20 cellular contexts compared by ENCODE assay signal in genomic region chr19:45560038-45560437, GRCh38. TPM values are rescaled to one million over a fixed set of nuclear protein-coding genes. Genes with fewer than 3 reads are reported as not detected.
DNase-seq lines count a peak whose midpoint lies in the region; ATAC-seq, FAIRE-seq and TF ChIP-seq lines count a peak whose summit lies in the region.
"Had no signal": no experiment of that assay in that cellular context is flagged by ENCODE, and none has a peak within 500 bp of the region (broad histone marks: within the 10 kb centered on the region; RNA-seq: fewer than 3 reads in every experiment).

No MANE protein-coding gene starts in this region.

- H3K4ac ChIP-seq in H1 (replicated peaks; ENCODE audit: insufficient read length, low read depth, low read length), result peak overlapping the region; percentile 23

- H3K36me3 Mint-ChIP-seq in stimulated activated effector memory CD8-positive, alpha-beta T cell treated with anti-CD3 and anti-CD28 coated beads, Interleukin-12 subunit alpha, Interleukin-12 subunit beta, amount 100 ng/mL, for 72 hours, result peaks cover 6% of the 10 kb centered on the region
- H3K36me3 Mint-ChIP-seq in mesothelial cell of epicardium, result no peaks in the 10 kb centered on the region
- H3K36me3 Mint-ChIP-seq in activated T-helper 17 cell treated with anti-CD3 and anti-CD28 coated beads, Interleukin-2, amount 50 U/mL, for 72 hours (ENCODE audit: low read depth), result peaks cover 6% of the 10 kb centered on the region

- H3K14ac ChIP-seq in H1 (ENCODE audit: insufficient read length), result no peak overlapping the region

- WGBS in H1 (ENCODE audit: extremely low coverage in 1 of 2, insufficient coverage in 1 of 2, insufficient read length in 1 of 2, insufficient replicate concordance in 2 of 2, low coverage in 1 of 2, low lambda C conversion rate in 2 of 2, missing lambda C conversion rate in 1 of 2), 2 experiments, result 91% methylated on average over 5 of the region's 5 CpGs; no CpG with 5 or more reads in 1 of the 2 experiments

- peak overlapping the region; percentile 56 for H3K27ac Mint-ChIP-seq in stimulated activated effector memory CD8-positive, alpha-beta T cell treated with anti-CD3 and anti-CD28 coated beads, Interleukin-12 subunit alpha, Interleukin-12 subunit beta, amount 100 ng/mL, for 72 hours
- no peak overlapping the region for H3K27ac Mint-ChIP-seq in mesothelial cell of epicardium
- no peak overlapping the region for H3K27ac Mint-ChIP-seq in activated T-helper 17 cell treated with anti-CD3 and anti-CD28 coated beads, Interleukin-2, amount 50 U/mL, for 72 hours

- no peak overlapping the region for H3K4me3 Mint-ChIP-seq in stimulated activated effector memory CD8-positive, alpha-beta T cell treated with anti-CD3 and anti-CD28 coated beads, Interleukin-12 subunit alpha, Interleukin-12 subunit beta, amount 100 ng/mL, for 72 hours
- no peak overlapping the region for H3K4me3 Mint-ChIP-seq in mesothelial cell of epicardium
- no peak overlapping the region for H3K4me3 Mint-ChIP-seq in activated T-helper 17 cell treated with anti-CD3 and anti-CD28 coated beads, Interleukin-2, amount 50 U/mL, for 72 hours
- H3K4me3 Mint-ChIP-seq: CD14-positive monocyte had no signal

- H4K91ac ChIP-seq in H1 (replicated peaks; ENCODE audit: insufficient read length, low read length), result no peak overlapping the region

- no peaks in the 10 kb centered on the region; the same call in 1 of the 2 replicates for H3K79me1 ChIP-seq in H1 (ENCODE audit: low read depth, low read length)

- no peak for FAIRE-seq in H1 (lab: Jason Lieb, UNC)

- peak overlapping the region; percentile 50; the same call in 1 of the 2 replicates for H2BK12ac ChIP-seq in H1 (ENCODE audit: low read depth, low read length)

- ATAC-seq in stimulated activated effector memory CD8-positive, alpha-beta T cell treated with anti-CD3 and anti-CD28 coated beads, Interleukin-12 subunit alpha, Interleukin-12 subunit beta, amount 100 ng/mL, for 72 hours, result no peak
- no peak for ATAC-seq in HG02759 (IDR thresholded peaks at IDR 0.05; ENCODE audit: unreplicated experiment)
- no peak for ATAC-seq in activated T-helper 17 cell treated with anti-CD3 and anti-CD28 coated beads, Interleukin-2, amount 50 U/mL, for 72 hours (replicated peaks)

- peaks cover 0 to 3% of the 10 kb centered on the region in 2 experiments for H4K20me1 ChIP-seq in H1 (replicated peaks in 1 of 2; ENCODE audit: control insufficient read depth in 1 of 2, insufficient read depth in 2 of 2, low read length in 2 of 2)

- H3K4me1 Mint-ChIP-seq in stimulated activated effector memory CD8-positive, alpha-beta T cell treated with anti-CD3 and anti-CD28 coated beads, Interleukin-12 subunit alpha, Interleukin-12 subunit beta, amount 100 ng/mL, for 72 hours, result peaks cover 25% of the 10 kb centered on the region
- peaks cover 3% of the 10 kb centered on the region for H3K4me1 Mint-ChIP-seq in mesothelial cell of epicardium
- peaks cover 4% of the 10 kb centered on the region for H3K4me1 Mint-ChIP-seq in activated T-helper 17 cell treated with anti-CD3 and anti-CD28 coated beads, Interleukin-2, amount 50 U/mL, for 72 hours

- H3K27ac ChIP-seq in left ventricle myocardium inferior (replicated peaks) (peak overlapping the region; percentile 69), right atrium auricular region (peak overlapping the region in 1 of 2 donors; percentile 54), RWPE1 (peak overlapping the region; percentile 9; the same call in 1 of the 2 replicates), H1 (ENCODE audit: low read depth, low read length) (no peak overlapping the region)

- H3K23me2 ChIP-seq in H1 (ENCODE audit: low read depth, low read length), result no peaks in the 10 kb centered on the region

- 0 out of 2 replicates have a peak overlapping the region, but pooled peaks have one; percentile 8 for H2BK15ac ChIP-seq in H1 (ENCODE audit: low read length)

- no peak overlapping the region for H2AFZ ChIP-seq in H1 (ENCODE audit: low read length)

- TF ChIP-seq POLR2A in H1 (IDR thresholded peaks at IDR 0.05; ENCODE audit: control extremely low read depth in 1 of 2, low read depth in 2 of 2, low read length in 2 of 2), result no peak

- H2BK20ac ChIP-seq in H1 (ENCODE audit: low read length), result no peak overlapping the region

- no peak for TF ChIP-seq RAD21 in H1 (IDR thresholded peaks at IDR 0.05 in 1 of 2, conservative IDR thresholded peaks at IDR 0.05 in 1 of 2; ENCODE audit: low read depth in 2 of 2, low read length in 2 of 2)

- POLR2A ChIA-PET in RWPE1 (lab: Yijun Ruan, JAX; ENCODE audit: low non-redundant PET), result no interaction called here
- POLR2A ChIA-PET in H1 (lab: Charles Lee; ENCODE audit: partially characterized antibody), result interaction anchor here (1.3 kb wide), 1 partner anchor 31 kb away, joined by 4 read pairs; no protein-coding TSS in a partner anchor

- H3K9me3 ChIP-seq in left ventricle myocardium inferior (replicated peaks), result no peaks in the 10 kb centered on the region
- H3K9me3 ChIP-seq in right atrium auricular region, result no peaks in the 10 kb centered on the region
- H3K9me3 ChIP-seq in H1 (ENCODE audit: insufficient read depth in 2 of 2, low read depth in 1 of 2, low read length in 1 of 2), result no peaks in the 10 kb centered on the region

- 0 out of 2 replicates have a peak overlapping the region, but pooled peaks have one; percentile 10 for H2BK5ac ChIP-seq in H1 (ENCODE audit: low read depth, low read length)

- H3K23ac ChIP-seq in H1 (ENCODE audit: insufficient read length), result no peak overlapping the region

- H3K27me3 Mint-ChIP-seq in mesothelial cell of epicardium (ENCODE audit: low read depth), result no peaks in the 10 kb centered on the region
- H3K27me3 Mint-ChIP-seq in activated T-helper 17 cell treated with anti-CD3 and anti-CD28 coated beads, Interleukin-2, amount 50 U/mL, for 72 hours, result no peaks in the 10 kb centered on the region

- no peak overlapping the region for H3K56ac ChIP-seq in H1 (replicated peaks; ENCODE audit: insufficient read length, low read depth, low read length)

- no peaks in the 10 kb centered on the region for H3K9me3 Mint-ChIP-seq in stimulated activated effector memory CD8-positive, alpha-beta T cell treated with anti-CD3 and anti-CD28 coated beads, Interleukin-12 subunit alpha, Interleukin-12 subunit beta, amount 100 ng/mL, for 72 hours
- no peaks in the 10 kb centered on the region for H3K9me3 Mint-ChIP-seq in mesothelial cell of epicardium
- H3K9me3 Mint-ChIP-seq in activated T-helper 17 cell treated with anti-CD3 and anti-CD28 coated beads, Interleukin-2, amount 50 U/mL, for 72 hours, result no peaks in the 10 kb centered on the region

- H3K18ac ChIP-seq in H1 (ENCODE audit: extremely low read depth, low read length), result no peak overlapping the region

- H3K4me2 ChIP-seq in H1 (ENCODE audit: insufficient read depth in 1 of 2, low read depth in 2 of 2, low read length in 2 of 2), result no peak overlapping the region

- H3K4me3 ChIP-seq in left ventricle myocardium inferior (no peak overlapping the region), right atrium auricular region (no peak overlapping the region), H1 (ENCODE audit: extremely low read depth in 1 of 4, insufficient read depth in 2 of 4, low read depth in 3 of 4, low read length in 4 of 4) (no peak overlapping the region)

- intact Hi-C loops in left ventricle myocardium inferior (cut with micrococcal nuclease), result no loop called here

- H2AK5ac ChIP-seq in H1 (ENCODE audit: low read depth, low read length), result no peak overlapping the region

- no peaks in the 10 kb centered on the region for H3K36me3 ChIP-seq in left ventricle myocardium inferior
- H3K36me3 ChIP-seq in right atrium auricular region, result no peaks in the 10 kb centered on the region
- H3K36me3 ChIP-seq in H1 (ENCODE audit: control insufficient read depth in 2 of 4, insufficient read depth in 4 of 4, low read length in 3 of 4), result no peaks in the 10 kb centered on the region

- TF ChIP-seq CTCF in left ventricle myocardium inferior (IDR thresholded peaks at IDR 0.05; ENCODE audit: borderline replicate concordance), result no peak
- TF ChIP-seq CTCF in right atrium auricular region (IDR thresholded peaks at IDR 0.05), result no peak
- TF ChIP-seq CTCF in RWPE1 (conservative IDR thresholded peaks at IDR 0.05; ENCODE audit: low read depth), result no peak
- no peak for TF ChIP-seq CTCF in H1 (IDR thresholded peaks at IDR 0.05; ENCODE audit: control extremely low read depth in 1 of 3, insufficient read depth in 1 of 3, low read depth in 1 of 3, low read length in 3 of 3)
- no peak for TF ChIP-seq CTCF in mesothelial cell of epicardium (IDR thresholded peaks at IDR 0.05; ENCODE audit: unreplicated experiment)

- TF ChIP-seq EP300 in H1 (IDR thresholded peaks at IDR 0.05; ENCODE audit: borderline replicate concordance in 1 of 2, low read depth in 2 of 2, low read length in 2 of 2), result no peak

- H4K5ac ChIP-seq in H1 (ENCODE audit: insufficient read length, low read depth, low read length), result no peak overlapping the region

- H3K4me1 ChIP-seq in left ventricle myocardium inferior (peaks cover 61% of the 10 kb centered on the region), right atrium auricular region (peaks cover 0 to 18% of the 10 kb centered on the region in 2 donors), H1 (replicated peaks in 1 of 4; ENCODE audit: control insufficient read depth in 3 of 4, insufficient read depth in 4 of 4, low read length in 3 of 4) (peaks cover 4 to 5% (median 4%) of the 10 kb centered on the region in 4 experiments)

- H4K8ac ChIP-seq in H1 (ENCODE audit: extremely low read depth, insufficient read depth, low read length), result no peak overlapping the region

- H2BK120ac ChIP-seq in H1 (replicated peaks; ENCODE audit: low read depth, low read length), result no peak overlapping the region

- DNase-seq in left ventricle myocardium inferior (no peak), right atrium auricular region (ENCODE audit: low spot score) (no peak), RWPE1 (ENCODE audit: low spot score) (no peak), H1 (ENCODE audit: low read depth in 1 of 2, low spot score in 2 of 2) (no peak), mesothelial cell of epicardium (ENCODE audit: low spot score in 2 of 2, unreplicated experiment in 2 of 2) (no peak)
- DNase-seq in stimulated activated effector memory CD8-positive, alpha-beta T cell treated with anti-CD3 and anti-CD28 coated beads, Interleukin-12 subunit alpha, Interleukin-12 subunit beta, amount 100 ng/mL, for 72 hours (ENCODE audit: low spot score in 2 of 2), result no peak
- DNase-seq: ACHN; AML-193; DMS79; HCEC 1CT; MV-4-11; NCI-H1417; NCI-H187 treated with DMSO at 0.1 percent for 48 hours; NCI-H69; NK-92 treated with Interleukin-12 subunit alpha and Interleukin-12 subunit beta, amount 100 ng/mL, for 24 hours; OCI-M1 had no signal

- H3K9ac ChIP-seq in H1 (replicated peaks in 1 of 4; ENCODE audit: extremely low read depth in 1 of 4, low read depth in 3 of 4, low read length in 3 of 4), result no peak overlapping the region

- no peaks in the 10 kb centered on the region for H3K27me3 ChIP-seq in left ventricle myocardium inferior (ENCODE audit: low read depth)
- no peaks in the 10 kb centered on the region for H3K27me3 ChIP-seq in right atrium auricular region
- no peaks in the 10 kb centered on the region for H3K27me3 ChIP-seq in H1 (replicated peaks in 1 of 4; ENCODE audit: control insufficient read depth in 3 of 4, extremely low read depth in 1 of 4, insufficient read depth in 3 of 4, low read length in 3 of 4)

- CTCF ChIA-PET in RWPE1 (lab: Yijun Ruan, JAX) (interaction anchor here (0.6 kb wide), 1 partner anchor 720 kb away, joined by 6 read pairs; no protein-coding TSS in a partner anchor), H1 (lab: Charles Lee; ENCODE audit: partially characterized antibody) (interaction anchor here (0.9 to 4.7 kb wide), 10 partner anchors 9 to 82 kb away, joined by 4 to 46 read pairs (median 6); no protein-coding TSS in a partner anchor)

- no peaks in the 10 kb centered on the region for H3K79me2 ChIP-seq in H1 (ENCODE audit: control insufficient read depth in 1 of 2, insufficient read depth in 2 of 2, low read length in 2 of 2)

RNA-seq across cellular contexts. Expression of gene OPA3, which starts 24.6 kb away (rescaled TPM):
- 25.3 TPM for total RNA-seq in left ventricle myocardium inferior
- 10 to 100 TPM; 15.8 to 33.5 TPM for total RNA-seq in right atrium auricular region
- total RNA-seq in H1 (2021; fragmentation: NEBNext Ultra II Directional; extraction: Animal tissue kit (Norgen Biotek cat#: 25700)), result 12.8 and 14.5 TPM in 2 replicates
- 12.5 and 16.4 TPM in 2 replicates for polyA plus RNA-seq in H1 (2011; rRNA removed)
- polyA plus RNA-seq in H1 (2011; cell fraction: cytosol; rRNA removed), result 13.9 TPM
- polyA plus RNA-seq in H1 (2011; cell fraction: nucleus; rRNA removed), result 10.4 TPM
- 6.7 to 9.3 TPM (median 7.6 TPM) in 4 replicates for polyA plus RNA-seq in H1 (2012, experiment 1 of 2)
- polyA plus RNA-seq in H1 (2012, experiment 2 of 2), result 6.9 TPM
- 4.9 TPM for polyA plus RNA-seq in H1 (2013, experiment 1 of 2)
- 5.3 TPM for polyA plus RNA-seq in H1 (2013, experiment 2 of 2)
- polyA minus RNA-seq in H1 (2011; rRNA and poly(A)+ RNA removed), result 15.0 and 16.7 TPM in 2 replicates
- 5.0 TPM for polyA minus RNA-seq in H1 (2011; cell fraction: cytosol; rRNA and poly(A)+ RNA removed)
- polyA minus RNA-seq in H1 (2011; cell fraction: nucleus; rRNA and poly(A)+ RNA removed), result 5.8 TPM
- total RNA-seq in mesothelial cell of epicardium, result 11.6 to 13.3 TPM (median 11.8 TPM) in 3 replicates
- total RNA-seq in activated T-helper 17 cell treated with anti-CD3 and anti-CD28 coated beads, Interleukin-2, amount 50 U/mL, for 72 hours, result 10 to 100 TPM; 18.7 to 20.6 TPM

RNA-seq across cellular contexts. Expression of gene GPR4, which starts 42.0 kb away (rescaled TPM):
- 5.1 TPM for total RNA-seq in left ventricle myocardium inferior
- 10 to 100 TPM in 1 of 2 donors, 1 to 10 TPM in 1; 6.2 to 12.1 TPM for total RNA-seq in right atrium auricular region
- 0.19 TPM in 1 of 2 replicates, not detected in the other for total RNA-seq in H1 (2021; fragmentation: NEBNext Ultra II Directional; extraction: Animal tissue kit (Norgen Biotek cat#: 25700))
- 0.39 and 0.41 TPM in 2 replicates for polyA plus RNA-seq in H1 (2011; rRNA removed)
- polyA plus RNA-seq in H1 (2011; cell fraction: cytosol; rRNA removed), result 0.16 TPM
- polyA plus RNA-seq in H1 (2011; cell fraction: nucleus; rRNA removed), result 0.20 TPM
- 0.13 to 0.51 TPM (median 0.21 TPM) in 4 replicates for polyA plus RNA-seq in H1 (2012, experiment 1 of 2)
- 0.29 TPM for polyA plus RNA-seq in H1 (2012, experiment 2 of 2)
- 0.20 TPM for polyA plus RNA-seq in H1 (2013, experiment 1 of 2)
- 0.13 TPM for polyA plus RNA-seq in H1 (2013, experiment 2 of 2)
- 0.06 TPM in 1 of 2 replicates, not detected in the other for polyA minus RNA-seq in H1 (2011; rRNA and poly(A)+ RNA removed)
- not detected for polyA minus RNA-seq in H1 (2011; cell fraction: cytosol; rRNA and poly(A)+ RNA removed)
- not detected for polyA minus RNA-seq in H1 (2011; cell fraction: nucleus; rRNA and poly(A)+ RNA removed)
- 0.09 TPM in 1 of 3 replicates, not detected in the others for total RNA-seq in mesothelial cell of epicardium
- under 1 TPM in 1 of 2 donors, not detected in 1; 0.13 TPM for total RNA-seq in activated T-helper 17 cell treated with anti-CD3 and anti-CD28 coated beads, Interleukin-2, amount 50 U/mL, for 72 hours
- total RNA-seq: RPMI7951 had no signal
- polyA plus RNA-seq: CD14-positive monocyte had no signal

RNA-seq across cellular contexts. Expression of gene VASP, which starts 52.8 kb away (rescaled TPM):
- total RNA-seq in left ventricle myocardium inferior, result 32.8 TPM
- 10 to 100 TPM; 61.4 to 61.7 TPM for total RNA-seq in right atrium auricular region
- 135 and 138 TPM in 2 replicates for total RNA-seq in H1 (2021; fragmentation: NEBNext Ultra II Directional; extraction: Animal tissue kit (Norgen Biotek cat#: 25700))
- polyA plus RNA-seq in H1 (2011; rRNA removed), result 89.7 and 163 TPM in 2 replicates
- polyA plus RNA-seq in H1 (2011; cell fraction: cytosol; rRNA removed), result 92.0 TPM
- polyA plus RNA-seq in H1 (2011; cell fraction: nucleus; rRNA removed), result 116 TPM
- 79.3 to 101 TPM (median 84.8 TPM) in 4 replicates for polyA plus RNA-seq in H1 (2012, experiment 1 of 2)
- polyA plus RNA-seq in H1 (2012, experiment 2 of 2), result 110 TPM
- polyA plus RNA-seq in H1 (2013, experiment 1 of 2), result 108 TPM
- 104 TPM for polyA plus RNA-seq in H1 (2013, experiment 2 of 2)
- 46.1 and 52.4 TPM in 2 replicates for polyA minus RNA-seq in H1 (2011; rRNA and poly(A)+ RNA removed)
- polyA minus RNA-seq in H1 (2011; cell fraction: cytosol; rRNA and poly(A)+ RNA removed), result 83.1 TPM
- 102 TPM for polyA minus RNA-seq in H1 (2011; cell fraction: nucleus; rRNA and poly(A)+ RNA removed)
- total RNA-seq in mesothelial cell of epicardium, result 49.3 to 54.8 TPM (median 53.8 TPM) in 3 replicates
- total RNA-seq in activated T-helper 17 cell treated with anti-CD3 and anti-CD28 coated beads, Interleukin-2, amount 50 U/mL, for 72 hours, result 100 to 1,000 TPM; 151 to 196 TPM
